ENCODE assay signal across 20 cellular contexts in the genomic region with DNA sequence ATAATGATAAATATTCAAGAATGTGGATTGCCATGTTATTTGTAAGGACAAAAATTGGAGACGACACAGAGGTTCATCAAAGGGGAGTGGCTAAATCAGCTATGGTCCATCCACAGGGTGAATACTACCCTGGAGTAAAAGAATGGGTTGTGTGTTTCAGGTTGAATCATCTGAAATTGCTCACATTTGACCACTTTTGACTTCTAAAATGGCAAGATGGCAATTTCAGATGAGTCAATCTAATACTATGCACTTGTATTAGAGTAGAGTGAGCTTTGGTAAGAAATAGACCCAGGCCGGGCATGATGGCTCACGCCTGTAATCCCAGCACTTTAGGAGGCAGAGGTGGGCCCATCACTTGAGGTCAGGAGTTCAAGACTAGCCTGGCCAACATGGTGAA.
DNase-seq lines count a peak whose midpoint lies in the region; ATAC-seq, FAIRE-seq and TF ChIP-seq lines count a peak whose summit lies in the region.
"Had no signal": no experiment of that assay in that cellular context is flagged by ENCODE, and none has a peak within 500 bp of the region (broad histone marks: within the 10 kb centered on the region; RNA-seq: fewer than 3 reads in every experiment).

No MANE protein-coding gene starts in this region.

- no peak for TF ChIP-seq CTCF in GM12878 (IDR thresholded peaks at IDR 0.05 in 2 of 3, conservative IDR thresholded peaks at IDR 0.05 in 1 of 3; ENCODE audit: control insufficient read depth in 2 of 3, extremely low read depth in 1 of 3, insufficient read depth in 1 of 3, low read depth in 3 of 3, low read length in 3 of 3)

- intact Hi-C loops in GM12878 (cut with micrococcal nuclease; ENCODE audit: unreplicated experiment) = no loop called here

- in situ Hi-C loops in GM12878 (cut with MboI) = no loop called here

- no peak overlapping the region for H3K4me2 ChIP-seq in GM12878 (ENCODE audit: control insufficient read depth, insufficient read depth)

- H3K9ac ChIP-seq in GM12878 (ENCODE audit: control insufficient read depth, insufficient read depth, low read length) = no peak overlapping the region

- H3K4me3 ChIP-seq in GM12878 = no peak overlapping the region
- H3K4me3 ChIP-seq: uterus had no signal

- no peaks in the 10 kb centered on the region for H3K9me3 Mint-ChIP-seq in activated T-cell treated with anti-CD3 and anti-CD28 coated beads, Interleukin-2, amount 50 U/mL, for 72 hours
- H3K9me3 Mint-ChIP-seq in stimulated activated naive B cell treated with anti-CD40 and anti-IgM and Interleukin-4, amounts not matched to agents 10 μg/mL and 1 μg/mL and 100 μg/mL, for 72 hours = no peaks in the 10 kb centered on the region
- H3K9me3 Mint-ChIP-seq: CD4-positive, alpha-beta T cell had no signal

- H3K27me3 Mint-ChIP-seq in activated T-cell treated with anti-CD3 and anti-CD28 coated beads, Interleukin-2, amount 50 U/mL, for 72 hours (ENCODE audit: low read depth) = no peaks in the 10 kb centered on the region
- peaks cover 0 to 6% of the 10 kb centered on the region in 2 donors for H3K27me3 Mint-ChIP-seq in stimulated activated naive B cell treated with anti-CD40 and anti-IgM and Interleukin-4, amounts not matched to agents 10 μg/mL and 1 μg/mL and 100 μg/mL, for 72 hours
- H3K27me3 Mint-ChIP-seq: CD4-positive, alpha-beta T cell had no signal

- no TSS peak for BruUV-seq in GM12878 (replicated peaks; lab: Mats Ljungman, UMichigan)

- ATAC-seq in activated T-cell treated with anti-CD3 and anti-CD28 coated beads, Interleukin-2, amount 50 U/mL, for 72 hours (replicated peaks in 1 of 2) = peak; percentile 67 to 79
- peak; percentile 91 for ATAC-seq in GM12878
- ATAC-seq in stimulated activated naive B cell treated with anti-CD40 and anti-IgM and Interleukin-4, amounts not matched to agents 10 μg/mL and 1 μg/mL and 100 μg/mL, for 72 hours (replicated peaks) = peak; percentile 34 to 65
- ATAC-seq in GM18505 (IDR thresholded peaks at IDR 0.05; ENCODE audit: unreplicated experiment) = no peak
- no peak for ATAC-seq in HG03196 (IDR thresholded peaks at IDR 0.05; ENCODE audit: unreplicated experiment)

- H3K27ac ChIP-seq in GM12878 (ENCODE audit: control insufficient read depth, insufficient read depth) = no peak overlapping the region
- H3K27ac ChIP-seq: uterus had no signal

- H3K4me1 Mint-ChIP-seq in activated T-cell treated with anti-CD3 and anti-CD28 coated beads, Interleukin-2, amount 50 U/mL, for 72 hours (ENCODE audit: low read depth) = peaks cover 7% of the 10 kb centered on the region
- no peaks in the 10 kb centered on the region for H3K4me1 Mint-ChIP-seq in stimulated activated naive B cell treated with anti-CD40 and anti-IgM and Interleukin-4, amounts not matched to agents 10 μg/mL and 1 μg/mL and 100 μg/mL, for 72 hours
- H3K4me1 Mint-ChIP-seq: nephron progenitor cell had no signal

- POLR2A ChIA-PET in GM12878 (lab: Charles Lee) = no interaction called here

- TF ChIP-seq POLR2A in GM12878 (IDR thresholded peaks at IDR 0.05; ENCODE audit: low read depth, low read length) = no peak
- no peak for TF ChIP-seq POLR2A in GM18505 (IDR thresholded peaks at IDR 0.05; ENCODE audit: borderline replicate concordance, extremely low read depth, insufficient read depth, insufficient read length)

- no peaks in the 10 kb centered on the region for H3K36me3 Mint-ChIP-seq in activated T-cell treated with anti-CD3 and anti-CD28 coated beads, Interleukin-2, amount 50 U/mL, for 72 hours (ENCODE audit: insufficient read depth in 2 of 2)
- no peaks in the 10 kb centered on the region for H3K36me3 Mint-ChIP-seq in stimulated activated naive B cell treated with anti-CD40 and anti-IgM and Interleukin-4, amounts not matched to agents 10 μg/mL and 1 μg/mL and 100 μg/mL, for 72 hours

- H3K27ac Mint-ChIP-seq in activated T-cell treated with anti-CD3 and anti-CD28 coated beads, Interleukin-2, amount 50 U/mL, for 72 hours = no peak overlapping the region
- H3K27ac Mint-ChIP-seq in stimulated activated naive B cell treated with anti-CD40 and anti-IgM and Interleukin-4, amounts not matched to agents 10 μg/mL and 1 μg/mL and 100 μg/mL, for 72 hours = no peak overlapping the region
- H3K27ac Mint-ChIP-seq: CD4-positive, alpha-beta T cell; nephron progenitor cell had no signal

- H3K79me2 ChIP-seq in GM12878 (ENCODE audit: control insufficient read depth, insufficient read depth, low read length) = no peaks in the 10 kb centered on the region

- SMC1A ChIA-PET in GM12878 (lab: Charles Lee; ENCODE audit: uncharacterized antibody, unreplicated experiment) = no interaction called here

- DNase-seq in activated T-cell treated with anti-CD3 and anti-CD28 coated beads, Interleukin-2, amount 50 U/mL, for 72 hours = no peak
- no peak for DNase-seq in activated T-cell treated with anti-CD3 and anti-CD28 coated beads, Interleukin-2, amount 50 U/mL, for 1 hour
- DNase-seq in HT1080 (ENCODE audit: low read depth) (peak; percentile 87), GM12878 (ENCODE audit: low read depth, low spot score) (peak; percentile 21), DMS79 treated with DMSO at 0.1 percent for 48 hours (lab: John Stamatoyannopoulos, UW) (no peak)
- DNase-seq in stimulated activated naive B cell treated with anti-CD40 and anti-IgM and Interleukin-4, amounts not matched to agents 10 μg/mL and 1 μg/mL and 100 μg/mL, for 72 hours = no peak
- DNase-seq: CD4-positive, alpha-beta T cell; DMS79; glutamatergic neuron; H7; mesendoderm; NCI-H1930; NCI-H524 treated with DMSO at 0.1 percent for 48 hours; nephron progenitor cell; OCI-M1; stimulated activated CD4-positive, alpha-beta T cell treated with anti-CD3 and anti-CD28 coated beads, Interleukin-15, amount 100 ng/mL, for 24 hours; uterus had no signal

- 11% methylated on average over 3 of the region's 3 CpGs for WGBS in GM12878 (ENCODE audit: insufficient coverage, insufficient replicate concordance, low lambda C conversion rate, missing lambda C conversion rate)

- H3K36me3 ChIP-seq in GM12878 (ENCODE audit: control insufficient read depth in 2 of 2, insufficient read depth in 2 of 2, low read length in 1 of 2) = no peaks in the 10 kb centered on the region
- H3K36me3 ChIP-seq: uterus had no signal

- CTCF ChIA-PET in GM12878 (lab: Yijun Ruan, JAX) = no interaction called here

- no peaks in the 10 kb centered on the region for H3K27me3 ChIP-seq in GM12878 (replicated peaks in 1 of 2; ENCODE audit: control insufficient read depth in 2 of 2, insufficient read depth in 2 of 2, low read length in 1 of 2)
- H3K27me3 ChIP-seq: uterus had no signal

- RAD21 ChIA-PET in GM12878 (lab: Charles Lee; ENCODE audit: unreplicated experiment) = no interaction called here

- no peak overlapping the region for H3K4me3 Mint-ChIP-seq in activated T-cell treated with anti-CD3 and anti-CD28 coated beads, Interleukin-2, amount 50 U/mL, for 72 hours
- H3K4me3 Mint-ChIP-seq in stimulated activated naive B cell treated with anti-CD40 and anti-IgM and Interleukin-4, amounts not matched to agents 10 μg/mL and 1 μg/mL and 100 μg/mL, for 72 hours = no peak overlapping the region
- H3K4me3 Mint-ChIP-seq: CD4-positive, alpha-beta T cell; nephron progenitor cell had no signal

- H3K9me3 ChIP-seq in GM12878 (replicated peaks; ENCODE audit: control insufficient read depth, insufficient read depth, low read length) = no peaks in the 10 kb centered on the region
- H3K9me3 ChIP-seq: uterus had no signal

- TF ChIP-seq RAD21 in GM12878 (IDR thresholded peaks at IDR 0.05; ENCODE audit: insufficient read depth, low read depth, low read length) = no peak

- H3K4me1 ChIP-seq in GM12878 (ENCODE audit: control insufficient read depth, insufficient read depth, low read length) = no peaks in the 10 kb centered on the region
- H3K4me1 ChIP-seq: uterus had no signal

- no peak for TF ChIP-seq EP300 in GM12878 (IDR thresholded peaks at IDR 0.05; ENCODE audit: borderline replicate concordance in 1 of 2, control insufficient read depth in 1 of 2, low read depth in 2 of 2, low read length in 2 of 2)

- no peaks in the 10 kb centered on the region for H4K20me1 ChIP-seq in GM12878 (ENCODE audit: control insufficient read depth, insufficient read depth)

- no peak overlapping the region for H2AFZ ChIP-seq in GM12878 (ENCODE audit: control insufficient read depth, low read depth, low read length)

- FAIRE-seq in GM12878 (lab: Jason Lieb, UNC) = no peak
- FAIRE-seq: HepG2 had no signal

TF ChIP-seq in GM12878, 131 proteins besides CTCF, POLR2A, EP300 and RAD21:
- no peak for TF ChIP-seq ZNF384 (IDR thresholded peaks at IDR 0.05; ENCODE audit: borderline replicate concordance, low read depth, low read length)
- TF ChIP-seq JUNB (IDR thresholded peaks at IDR 0.05) = peak; percentile 61; the same call in 1 of the 2 replicates
- no peak for TF ChIP-seq E2F4 (IDR thresholded peaks at IDR 0.05; ENCODE audit: low read depth, low read length)
- TF ChIP-seq TAF1 (IDR thresholded peaks at IDR 0.05; ENCODE audit: borderline replicate concordance, low read depth, low read length) = no peak
- TF ChIP-seq RUNX3 (IDR thresholded peaks at IDR 0.05; ENCODE audit: low read length) = peak; percentile 28; the same call in 1 of the 2 replicates
- no peak for TF ChIP-seq POU2F2 (IDR thresholded peaks at IDR 0.05; ENCODE audit: borderline replicate concordance, low read depth, low read length)
- 0 out of 2 replicates have a peak, but pooled peaks have one; percentile 54 for TF ChIP-seq IRF4 (IDR thresholded peaks at IDR 0.05; ENCODE audit: low read depth, low read length)
- TF ChIP-seq NFIC (IDR thresholded peaks at IDR 0.05; ENCODE audit: low read depth, low read length) = no peak
- TF ChIP-seq ZSCAN29 (IDR thresholded peaks at IDR 0.05) = no peak
- TF ChIP-seq, protein P1, sequence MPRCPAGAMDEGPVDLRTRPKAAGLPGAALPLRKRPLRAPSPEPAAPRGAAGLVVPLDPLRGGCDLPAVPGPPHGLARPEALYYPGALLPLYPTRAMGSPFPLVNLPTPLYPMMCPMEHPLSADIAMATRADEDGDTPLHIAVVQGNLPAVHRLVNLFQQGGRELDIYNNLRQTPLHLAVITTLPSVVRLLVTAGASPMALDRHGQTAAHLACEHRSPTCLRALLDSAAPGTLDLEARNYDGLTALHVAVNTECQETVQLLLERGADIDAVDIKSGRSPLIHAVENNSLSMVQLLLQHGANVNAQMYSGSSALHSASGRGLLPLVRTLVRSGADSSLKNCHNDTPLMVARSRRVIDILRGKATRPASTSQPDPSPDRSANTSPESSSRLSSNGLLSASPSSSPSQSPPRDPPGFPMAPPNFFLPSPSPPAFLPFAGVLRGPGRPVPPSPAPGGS (IDR thresholded peaks at IDR 0.05; ENCODE audit: borderline replicate concordance, insufficient read depth, low read depth, low read length, poor library complexity, severe bottlenecking) = no peak

Comparison
In these comparisons a context has a peak if more than half of its experiments do, and no peak if none do; other contexts are left out.
1. ATAC-seq: peak in activated T-cell treated with anti-CD3 and anti-CD28 coated beads, Interleukin-2, amount 50 U/mL, for 72 hours (2 of 2), GM12878 (single experiment) and stimulated activated naive B cell treated with anti-CD40 and anti-IgM and Interleukin-4, amounts not matched to agents 10 μg/mL and 1 μg/mL and 100 μg/mL, for 72 hours (2 of 2); none in GM18505 (single experiment) and HG03196 (single experiment).
2. DNase-seq: peak in HT1080 (single experiment) and GM12878 (single experiment); none in activated T-cell treated with anti-CD3 and anti-CD28 coated beads, Interleukin-2, amount 50 U/mL, for 72 hours (0 of 2), activated T-cell treated with anti-CD3 and anti-CD28 coated beads, Interleukin-2, amount 50 U/mL, for 1 hour (single experiment), stimulated activated naive B cell treated with anti-CD40 and anti-IgM and Interleukin-4, amounts not matched to agents 10 μg/mL and 1 μg/mL and 100 μg/mL, for 72 hours (single experiment) and DMS79 treated with DMSO at 0.1 percent for 48 hours (single experiment).